Comparison of ENCODE assay signal across 14 cellular contexts in genomic region chr1:22847709-22848108, GRCh38.
A peak's percentile ranks its signal among the peaks of the same experiment; 100 is the strongest.
DNase-seq lines count a peak whose midpoint lies in the region; ATAC-seq and TF ChIP-seq lines count a peak whose summit lies in the region.
"Had no signal": no experiment of that assay in that cellular context is flagged by ENCODE, and none has a peak within 500 bp of the region (broad histone marks: within the 10 kb centered on the region; RNA-seq: fewer than 3 reads in every experiment).

No MANE protein-coding gene starts in this region.

- H3K27me3 Mint-ChIP-seq in mesothelial cell of epicardium (ENCODE audit: low read depth): no peaks in the 10 kb centered on the region

- CTCF ChIA-PET in SK-N-SH (lab: Yijun Ruan, JAX): interaction anchor here (1.8 to 8.9 kb wide), 3 partner anchors 14 to 143 kb away, joined by 4 to 67 read pairs (median 10); no protein-coding TSS in a partner anchor

- H3K9me3 ChIP-seq in SK-N-SH: no peaks in the 10 kb centered on the region
- no peaks in the 10 kb centered on the region for H3K9me3 ChIP-seq in BE2C

- peaks cover 8% of the 10 kb centered on the region for H3K36me3 Mint-ChIP-seq in mesothelial cell of epicardium
- H3K36me3 Mint-ChIP-seq: CD8-positive, alpha-beta T cell had no signal

- no peak overlapping the region for H3K9ac ChIP-seq in SK-N-SH
- H3K9ac ChIP-seq: BLaER1 treated with 17β-estradiol and CSF1 and Interleukin-3, amounts not matched to agents 10 nM and 100 nM had no signal

- no peak overlapping the region for H3K4me3 ChIP-seq in SK-N-SH (ENCODE audit: low read depth in 2 of 2, low read length in 1 of 2)
- no peak overlapping the region for H3K4me3 ChIP-seq in BE2C (ENCODE audit: low read depth, low read length)
- H3K4me3 ChIP-seq: BLaER1 treated with 17β-estradiol and CSF1 and Interleukin-3, amounts not matched to agents 10 nM and 100 nM had no signal

- no peaks in the 10 kb centered on the region for H3K36me3 ChIP-seq in SK-N-SH (replicated peaks in 1 of 2; ENCODE audit: control insufficient read depth in 1 of 2, insufficient read depth in 2 of 2, low read length in 1 of 2)
- H3K36me3 ChIP-seq in BE2C: no peaks in the 10 kb centered on the region
- H3K36me3 ChIP-seq: BLaER1 treated with 17β-estradiol and CSF1 and Interleukin-3, amounts not matched to agents 10 nM and 100 nM had no signal

- H3K4me1 ChIP-seq in SK-N-SH (ENCODE audit: control insufficient read depth in 1 of 2, insufficient read depth in 2 of 2, low read depth in 1 of 2, low read length in 1 of 2): peaks cover 0 to 24% of the 10 kb centered on the region in 2 experiments; a peak in 1 of 4 replicates
- no peaks in the 10 kb centered on the region for H3K4me1 ChIP-seq in BE2C

- H3K27ac ChIP-seq in SK-N-SH (ENCODE audit: low read depth in 2 of 2, low read length in 1 of 2): no peak overlapping the region
- H3K27ac ChIP-seq: HL-60 had no signal

- no peak for TF ChIP-seq EP300 in SK-N-SH (IDR thresholded peaks at IDR 0.05; ENCODE audit: borderline replicate concordance in 1 of 2, low read depth in 1 of 2, low read length in 1 of 2)

- H3K27me3 ChIP-seq in SK-N-SH (ENCODE audit: insufficient read depth): no peaks in the 10 kb centered on the region
- no peaks in the 10 kb centered on the region for H3K27me3 ChIP-seq in BE2C
- H3K27me3 ChIP-seq: BLaER1 treated with 17β-estradiol and CSF1 and Interleukin-3, amounts not matched to agents 10 nM and 100 nM had no signal

- no peaks in the 10 kb centered on the region for H3F3A ChIP-seq in SK-N-SH (replicated peaks; ENCODE audit: insufficient read depth)

- POLR2A ChIA-PET in SK-N-SH (lab: Yijun Ruan, JAX): interaction anchor here (0.6 kb wide), 1 partner anchor 64 kb away, joined by 3 read pairs; no protein-coding TSS in a partner anchor

- no peaks in the 10 kb centered on the region for H3K9me3 Mint-ChIP-seq in mesothelial cell of epicardium
- H3K9me3 Mint-ChIP-seq: CD8-positive, alpha-beta T cell; H9 had no signal

- H3K9me2 ChIP-seq in SK-N-SH: no peaks in the 10 kb centered on the region

- TF ChIP-seq CTCF in SK-N-SH (IDR thresholded peaks at IDR 0.05): no peak
- TF ChIP-seq CTCF in mesothelial cell of epicardium (IDR thresholded peaks at IDR 0.05; ENCODE audit: unreplicated experiment): no peak
- no peak for TF ChIP-seq CTCF in BE2C (IDR thresholded peaks at IDR 0.05; ENCODE audit: low read depth, low read length)

- no peak for TF ChIP-seq POLR2A in erythroblast (IDR thresholded peaks at IDR 0.05; ENCODE audit: low read length)

- H3K4me2 ChIP-seq in SK-N-SH: no peak overlapping the region

- H3K4me1 Mint-ChIP-seq in mesothelial cell of epicardium: peaks cover 67% of the 10 kb centered on the region

- no peak overlapping the region for H2AFZ ChIP-seq in SK-N-SH (ENCODE audit: low read depth)

- DNase-seq in SK-N-SH (no peak), NCI-H82 treated with DMSO at 0.1 percent for 48 hours (lab: John Stamatoyannopoulos, UW; ENCODE audit: unreplicated experiment) (peak; percentile 50), mesothelial cell of epicardium (ENCODE audit: low spot score in 2 of 2, unreplicated experiment in 2 of 2) (no peak), erythroblast (lab: John Stamatoyannopoulos, UW) (no peak), BE2C (no peak)
- DNase-seq: 8988T; Calu3; CD8-positive, alpha-beta T cell; GF-D8; H9 had no signal

- no peak for ATAC-seq in SK-N-SH treated with all-trans-retinoic acid at 6 μM for 48 hours
- no peak for ATAC-seq in HG03045 (IDR thresholded peaks at IDR 0.05; ENCODE audit: unreplicated experiment)
- ATAC-seq: CD8-positive, alpha-beta T cell had no signal

- WGBS in SK-N-SH (ENCODE audit: low lambda C conversion rate): 97% methylated on average over 2 of the region's 2 CpGs

- TF ChIP-seq RAD21 in SK-N-SH (IDR thresholded peaks at IDR 0.05; ENCODE audit: low read length): no peak

- no peak overlapping the region for H3K4me3 Mint-ChIP-seq in mesothelial cell of epicardium
- H3K4me3 Mint-ChIP-seq: CD8-positive, alpha-beta T cell; H9 had no signal

- peaks cover 9% of the 10 kb centered on the region; the same call in 1 of the 2 replicates for H4K20me1 ChIP-seq in SK-N-SH (ENCODE audit: insufficient read depth)

- peak overlapping the region; percentile 87 for H3K27ac Mint-ChIP-seq in mesothelial cell of epicardium
- H3K27ac Mint-ChIP-seq: CD8-positive, alpha-beta T cell; H9 had no signal

- H3K79me2 ChIP-seq in SK-N-SH (ENCODE audit: insufficient read depth): no peaks in the 10 kb centered on the region

TF ChIP-seq in SK-N-SH treated with all-trans-retinoic acid at 6 μM for 48 hours, 23 proteins besides CTCF, POLR2A, EP300 and RAD21:
- TF ChIP-seq PPARA (CRISPR knock-in tag; IDR thresholded peaks at IDR 0.05; ENCODE audit: borderline replicate concordance): no peak
- no peak for TF ChIP-seq TOX (CRISPR knock-in tag; IDR thresholded peaks at IDR 0.05; ENCODE audit: borderline replicate concordance)
- TF ChIP-seq, protein P1, sequence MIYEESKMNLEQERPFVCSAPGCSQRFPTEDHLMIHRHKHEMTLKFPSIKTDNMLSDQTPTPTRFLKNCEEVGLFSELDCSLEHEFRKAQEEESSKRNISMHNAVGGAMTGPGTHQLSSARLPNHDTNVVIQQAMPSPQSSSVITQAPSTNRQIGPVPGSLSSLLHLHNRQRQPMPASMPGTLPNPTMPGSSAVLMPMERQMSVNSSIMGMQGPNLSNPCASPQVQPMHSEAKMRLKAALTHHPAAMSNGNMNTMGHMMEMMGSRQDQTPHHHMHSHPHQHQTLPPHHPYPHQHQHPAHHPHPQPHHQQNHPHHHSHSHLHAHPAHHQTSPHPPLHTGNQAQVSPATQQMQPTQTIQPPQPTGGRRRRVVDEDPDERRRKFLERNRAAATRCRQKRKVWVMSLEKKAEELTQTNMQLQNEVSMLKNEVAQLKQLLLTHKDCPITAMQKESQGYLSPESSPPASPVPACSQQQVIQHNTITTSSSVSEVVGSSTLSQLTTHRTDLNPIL (CRISPR knock-in tag; IDR thresholded peaks at IDR 0.05; ENCODE audit: low read depth): no peak
- TF ChIP-seq ISL1 (CRISPR knock-in tag; IDR thresholded peaks at IDR 0.05): no peak
- TF ChIP-seq TCF4 (CRISPR knock-in tag; IDR thresholded peaks at IDR 0.05; ENCODE audit: borderline replicate concordance): no peak
- TF ChIP-seq ZFP30 (CRISPR knock-in tag; IDR thresholded peaks at IDR 0.05): no peak
- TF ChIP-seq ZC3H10 (CRISPR knock-in tag; IDR thresholded peaks at IDR 0.05): no peak
- peak; percentile 89 for TF ChIP-seq ZFP3 (CRISPR knock-in tag; IDR thresholded peaks at IDR 0.05)
- TF ChIP-seq PATZ1 (CRISPR knock-in tag; IDR thresholded peaks at IDR 0.05; ENCODE audit: borderline replicate concordance): no peak

TF ChIP-seq in SK-N-SH, 30 proteins besides CTCF, POLR2A, EP300 and RAD21:
- TF ChIP-seq MEF2A (IDR thresholded peaks at IDR 0.05; ENCODE audit: borderline replicate concordance, low read depth) (no peak), RFX5 (IDR thresholded peaks at IDR 0.05; ENCODE audit: low read length) (no peak), MAX (IDR thresholded peaks at IDR 0.05; ENCODE audit: low read depth) (no peak), YY1 (IDR thresholded peaks at IDR 0.05; ENCODE audit: low read depth) (no peak), GABPA (IDR thresholded peaks at IDR 0.05; ENCODE audit: low read depth) (no peak), GATA2 (CRISPR knock-in tag; IDR thresholded peaks at IDR 0.05) (no peak), RCOR1 (IDR thresholded peaks at IDR 0.05; ENCODE audit: low read length) (no peak), USF1 (IDR thresholded peaks at IDR 0.05; ENCODE audit: borderline replicate concordance, low read depth) (no peak), EZH2phosphoT487 (IDR thresholded peaks at IDR 0.05; ENCODE audit: borderline replicate concordance, low read depth) (no peak), SIN3A (IDR thresholded peaks at IDR 0.05; ENCODE audit: borderline replicate concordance, low read depth, low read length) (no peak), SMC3 (IDR thresholded peaks at IDR 0.05; ENCODE audit: low read depth, low read length) (no peak)
